1 cellular context compared by ENCODE assay signal in the genomic region with DNA sequence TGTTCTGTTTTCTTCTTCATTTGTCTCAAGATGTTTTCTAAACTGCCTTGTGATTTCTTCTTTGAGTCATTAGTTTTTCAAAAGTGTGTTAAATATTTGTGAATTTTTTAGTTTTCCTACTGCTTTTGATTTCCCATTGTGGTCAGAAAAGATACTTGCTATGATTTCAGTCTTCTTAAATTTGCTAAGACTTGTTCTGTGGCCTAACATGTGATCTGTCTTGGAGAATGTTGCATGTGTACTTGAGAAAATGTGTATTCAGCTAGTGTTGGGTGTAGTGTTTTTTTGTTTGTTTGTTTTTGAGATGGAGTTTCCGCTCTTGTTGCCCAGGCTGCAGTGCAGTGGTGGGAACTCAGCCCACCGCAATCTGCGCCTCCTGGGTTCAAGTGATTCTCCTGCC.
TF ChIP-seq lines count a peak whose summit lies in the region.

No MANE protein-coding gene starts in this region.

TF ChIP-seq in WTC11, 78 proteins besides CTCF, POLR2A, EP300 and RAD21 (continued from another document):
- no peak for TF ChIP-seq RELA (CRISPR knock-in tag; IDR thresholded peaks at IDR 0.05; ENCODE audit: borderline replicate concordance)
- TF ChIP-seq, protein P1, sequence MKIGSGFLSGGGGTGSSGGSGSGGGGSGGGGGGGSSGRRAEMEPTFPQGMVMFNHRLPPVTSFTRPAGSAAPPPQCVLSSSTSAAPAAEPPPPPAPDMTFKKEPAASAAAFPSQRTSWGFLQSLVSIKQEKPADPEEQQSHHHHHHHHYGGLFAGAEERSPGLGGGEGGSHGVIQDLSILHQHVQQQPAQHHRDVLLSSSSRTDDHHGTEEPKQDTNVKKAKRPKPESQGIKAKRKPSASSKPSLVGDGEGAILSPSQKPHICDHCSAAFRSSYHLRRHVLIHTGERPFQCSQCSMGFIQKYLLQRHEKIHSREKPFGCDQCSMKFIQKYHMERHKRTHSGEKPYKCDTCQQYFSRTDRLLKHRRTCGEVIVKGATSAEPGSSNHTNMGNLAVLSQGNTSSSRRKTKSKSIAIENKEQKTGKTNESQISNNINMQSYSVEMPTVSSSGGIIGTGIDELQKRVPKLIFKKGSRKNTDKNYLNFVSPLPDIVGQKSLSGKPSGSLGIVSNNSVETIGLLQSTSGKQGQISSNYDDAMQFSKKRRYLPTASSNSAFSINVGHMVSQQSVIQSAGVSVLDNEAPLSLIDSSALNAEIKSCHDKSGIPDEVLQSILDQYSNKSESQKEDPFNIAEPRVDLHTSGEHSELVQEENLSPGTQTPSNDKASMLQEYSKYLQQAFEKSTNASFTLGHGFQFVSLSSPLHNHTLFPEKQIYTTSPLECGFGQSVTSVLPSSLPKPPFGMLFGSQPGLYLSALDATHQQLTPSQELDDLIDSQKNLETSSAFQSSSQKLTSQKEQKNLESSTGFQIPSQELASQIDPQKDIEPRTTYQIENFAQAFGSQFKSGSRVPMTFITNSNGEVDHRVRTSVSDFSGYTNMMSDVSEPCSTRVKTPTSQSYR (CRISPR knock-in tag; IDR thresholded peaks at IDR 0.05) = no peak
- no peak for TF ChIP-seq MXD4 (CRISPR knock-in tag; IDR thresholded peaks at IDR 0.05; ENCODE audit: borderline replicate concordance)
- TF ChIP-seq, protein P2, sequence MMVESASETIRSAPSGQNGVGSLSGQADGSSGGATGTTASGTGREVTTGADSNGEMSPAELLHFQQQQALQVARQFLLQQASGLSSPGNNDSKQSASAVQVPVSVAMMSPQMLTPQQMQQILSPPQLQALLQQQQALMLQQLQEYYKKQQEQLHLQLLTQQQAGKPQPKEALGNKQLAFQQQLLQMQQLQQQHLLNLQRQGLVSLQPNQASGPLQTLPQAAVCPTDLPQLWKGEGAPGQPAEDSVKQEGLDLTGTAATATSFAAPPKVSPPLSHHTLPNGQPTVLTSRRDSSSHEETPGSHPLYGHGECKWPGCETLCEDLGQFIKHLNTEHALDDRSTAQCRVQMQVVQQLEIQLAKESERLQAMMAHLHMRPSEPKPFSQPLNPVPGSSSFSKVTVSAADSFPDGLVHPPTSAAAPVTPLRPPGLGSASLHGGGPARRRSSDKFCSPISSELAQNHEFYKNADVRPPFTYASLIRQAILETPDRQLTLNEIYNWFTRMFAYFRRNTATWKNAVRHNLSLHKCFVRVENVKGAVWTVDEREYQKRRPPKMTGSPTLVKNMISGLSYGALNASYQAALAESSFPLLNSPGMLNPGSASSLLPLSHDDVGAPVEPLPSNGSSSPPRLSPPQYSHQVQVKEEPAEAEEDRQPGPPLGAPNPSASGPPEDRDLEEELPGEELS (CRISPR knock-in tag; IDR thresholded peaks at IDR 0.05) = no peak
- TF ChIP-seq, protein P3, sequence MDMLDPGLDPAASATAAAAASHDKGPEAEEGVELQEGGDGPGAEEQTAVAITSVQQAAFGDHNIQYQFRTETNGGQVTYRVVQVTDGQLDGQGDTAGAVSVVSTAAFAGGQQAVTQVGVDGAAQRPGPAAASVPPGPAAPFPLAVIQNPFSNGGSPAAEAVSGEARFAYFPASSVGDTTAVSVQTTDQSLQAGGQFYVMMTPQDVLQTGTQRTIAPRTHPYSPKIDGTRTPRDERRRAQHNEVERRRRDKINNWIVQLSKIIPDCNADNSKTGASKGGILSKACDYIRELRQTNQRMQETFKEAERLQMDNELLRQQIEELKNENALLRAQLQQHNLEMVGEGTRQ (CRISPR knock-in tag; IDR thresholded peaks at IDR 0.05) = no peak
- TF ChIP-seq ETV6 (CRISPR knock-in tag; IDR thresholded peaks at IDR 0.05) = no peak
- TF ChIP-seq, protein P4, sequence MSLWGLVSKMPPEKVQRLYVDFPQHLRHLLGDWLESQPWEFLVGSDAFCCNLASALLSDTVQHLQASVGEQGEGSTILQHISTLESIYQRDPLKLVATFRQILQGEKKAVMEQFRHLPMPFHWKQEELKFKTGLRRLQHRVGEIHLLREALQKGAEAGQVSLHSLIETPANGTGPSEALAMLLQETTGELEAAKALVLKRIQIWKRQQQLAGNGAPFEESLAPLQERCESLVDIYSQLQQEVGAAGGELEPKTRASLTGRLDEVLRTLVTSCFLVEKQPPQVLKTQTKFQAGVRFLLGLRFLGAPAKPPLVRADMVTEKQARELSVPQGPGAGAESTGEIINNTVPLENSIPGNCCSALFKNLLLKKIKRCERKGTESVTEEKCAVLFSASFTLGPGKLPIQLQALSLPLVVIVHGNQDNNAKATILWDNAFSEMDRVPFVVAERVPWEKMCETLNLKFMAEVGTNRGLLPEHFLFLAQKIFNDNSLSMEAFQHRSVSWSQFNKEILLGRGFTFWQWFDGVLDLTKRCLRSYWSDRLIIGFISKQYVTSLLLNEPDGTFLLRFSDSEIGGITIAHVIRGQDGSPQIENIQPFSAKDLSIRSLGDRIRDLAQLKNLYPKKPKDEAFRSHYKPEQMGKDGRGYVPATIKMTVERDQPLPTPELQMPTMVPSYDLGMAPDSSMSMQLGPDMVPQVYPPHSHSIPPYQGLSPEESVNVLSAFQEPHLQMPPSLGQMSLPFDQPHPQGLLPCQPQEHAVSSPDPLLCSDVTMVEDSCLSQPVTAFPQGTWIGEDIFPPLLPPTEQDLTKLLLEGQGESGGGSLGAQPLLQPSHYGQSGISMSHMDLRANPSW (CRISPR knock-in tag; conservative IDR thresholded peaks at IDR 0.05; ENCODE audit: low read depth) = no peak
- TF ChIP-seq NR1H2 (CRISPR knock-in tag; IDR thresholded peaks at IDR 0.05) = no peak
- no peak for TF ChIP-seq JAZF1 (CRISPR knock-in tag; IDR thresholded peaks at IDR 0.05)
- TF ChIP-seq, protein P5, sequence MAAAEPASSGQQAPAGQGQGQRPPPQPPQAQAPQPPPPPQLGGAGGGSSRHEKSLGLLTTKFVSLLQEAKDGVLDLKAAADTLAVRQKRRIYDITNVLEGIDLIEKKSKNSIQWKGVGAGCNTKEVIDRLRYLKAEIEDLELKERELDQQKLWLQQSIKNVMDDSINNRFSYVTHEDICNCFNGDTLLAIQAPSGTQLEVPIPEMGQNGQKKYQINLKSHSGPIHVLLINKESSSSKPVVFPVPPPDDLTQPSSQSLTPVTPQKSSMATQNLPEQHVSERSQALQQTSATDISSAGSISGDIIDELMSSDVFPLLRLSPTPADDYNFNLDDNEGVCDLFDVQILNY (CRISPR knock-in tag; IDR thresholded peaks at IDR 0.05) = no peak
- no peak for TF ChIP-seq ZNF263 (CRISPR knock-in tag; IDR thresholded peaks at IDR 0.05; ENCODE audit: low read depth)
- TF ChIP-seq TP53 (CRISPR knock-in tag; IDR thresholded peaks at IDR 0.05) = no peak
